Comparison of ENCODE assay signal across 8 cellular contexts in the genomic region with DNA sequence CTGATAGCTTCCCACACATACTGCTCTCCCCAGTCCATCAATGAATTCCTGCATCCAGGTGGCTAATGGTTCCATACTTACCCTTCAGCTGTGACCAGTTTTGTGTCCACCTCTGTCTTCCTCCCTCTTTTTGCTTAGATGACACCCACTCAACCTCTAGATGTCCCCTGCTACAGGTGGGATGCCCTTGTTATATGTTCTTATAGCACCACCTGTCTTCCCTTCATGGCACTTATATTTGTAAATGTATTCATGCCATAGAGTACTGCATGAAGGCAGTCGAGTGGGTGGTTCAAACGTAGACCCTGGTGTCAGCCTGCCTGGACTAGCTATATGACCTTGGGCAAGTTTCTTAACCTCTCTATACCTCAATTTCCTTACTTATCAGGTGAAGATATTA. TPM values are rescaled to one million over a fixed set of nuclear protein-coding genes. Genes with fewer than 3 reads are reported as not detected.
DNase-seq lines count a peak whose midpoint lies in the region; ATAC-seq and TF ChIP-seq lines count a peak whose summit lies in the region.

No MANE protein-coding gene starts in this region.

- H3K4me1 Mint-ChIP-seq in endodermal cell = peaks cover 12% of the 10 kb centered on the region

- H3K9me3 Mint-ChIP-seq in endodermal cell = peaks cover 23% of the 10 kb centered on the region

- TF ChIP-seq CTCF in endodermal cell (conservative IDR thresholded peaks at IDR 0.05) (peak; percentile 63), sigmoid colon (IDR thresholded peaks at IDR 0.05) (no peak), stomach (IDR thresholded peaks at IDR 0.05) (peak in 3 of 7 experiments; percentile 15 to 55 (median 20))

- no peak overlapping the region for H3K27ac ChIP-seq in endodermal cell (ENCODE audit: low read depth, low read length)
- H3K27ac ChIP-seq in sigmoid colon = no peak overlapping the region
- no peak overlapping the region for H3K27ac ChIP-seq in stomach

- TF ChIP-seq POLR2A in sigmoid colon (IDR thresholded peaks at IDR 0.05) = no peak
- TF ChIP-seq POLR2A in stomach (IDR thresholded peaks at IDR 0.05) = no peak

- intact Hi-C loops in sigmoid colon (cut with DNase I) (no loop called here), stomach (cut with DNase I; ENCODE audit: low total_unique reads) (loop anchor here (10.0 kb wide), 1 partner anchor 49 kb away; no protein-coding TSS in a partner anchor)

- H3K27me3 ChIP-seq in endodermal cell (ENCODE audit: control insufficient read depth, insufficient read depth, low read length, poor library complexity, severe bottlenecking) (no peaks in the 10 kb centered on the region), sigmoid colon (no peaks in the 10 kb centered on the region), stomach (no peaks in the 10 kb centered on the region)

- H3K27me3 Mint-ChIP-seq in endodermal cell (ENCODE audit: insufficient read depth) = no peaks in the 10 kb centered on the region

- DNase-seq in ELR (ENCODE audit: low read depth) = peak; percentile 41
- peak; percentile 53 to 81 for DNase-seq in Kasumi-1 (lab: John Stamatoyannopoulos, UW)
- no peak for DNase-seq in endodermal cell
- no peak for DNase-seq in sigmoid colon
- no peak for DNase-seq in middle frontal gyrus (ENCODE audit: extremely low spot score, low spot score)
- DNase-seq in retina = no peak
- DNase-seq in stomach = no peak

- no peak overlapping the region for H3K9ac ChIP-seq in endodermal cell (ENCODE audit: extremely low read depth, low read length, poor library complexity, severe bottlenecking)

- H3K36me3 ChIP-seq in endodermal cell (ENCODE audit: control insufficient read depth, insufficient read depth, low read length) (peaks cover 15% of the 10 kb centered on the region), sigmoid colon (no peaks in the 10 kb centered on the region), stomach (no peaks in the 10 kb centered on the region)

- peaks cover 19% of the 10 kb centered on the region for H3K36me3 Mint-ChIP-seq in endodermal cell (ENCODE audit: low read depth)

- no peak overlapping the region for H3K27ac Mint-ChIP-seq in endodermal cell

- H3K4me3 ChIP-seq in endodermal cell (ENCODE audit: low read length) (no peak overlapping the region), sigmoid colon (no peak overlapping the region), stomach (no peak overlapping the region)

- no peak overlapping the region for H3K4me3 Mint-ChIP-seq in endodermal cell

- H3K9me3 ChIP-seq in endodermal cell (ENCODE audit: control insufficient read depth, low read length) (peaks cover 44% of the 10 kb centered on the region), sigmoid colon (no peaks in the 10 kb centered on the region), stomach (no peaks in the 10 kb centered on the region)

- ATAC-seq in GM21423 (IDR thresholded peaks at IDR 0.05; ENCODE audit: unreplicated experiment) = peak; percentile 78

- no peaks in the 10 kb centered on the region for H3K4me1 ChIP-seq in endodermal cell (ENCODE audit: control insufficient read depth, insufficient read depth, low read length)
- H3K4me1 ChIP-seq in sigmoid colon = peaks cover 0 to 2% (median under 1%) of the 10 kb centered on the region in 4 donors
- H3K4me1 ChIP-seq in stomach = peaks cover 0 to 4% (median 2%) of the 10 kb centered on the region in 4 donors

- TF ChIP-seq EP300 in sigmoid colon (IDR thresholded peaks at IDR 0.05) (no peak), stomach (IDR thresholded peaks at IDR 0.05) (no peak)

- 89% methylated on average over 2 of the region's 2 CpGs; no CpG with 5 or more reads in 1 of the 2 experiments for WGBS in endodermal cell (ENCODE audit: insufficient coverage in 1 of 2, insufficient read length in 1 of 2), 2 experiments
- 27 to 46% methylated on average over 2 of the region's 2 CpGs for WGBS in sigmoid colon, 2 donors
- WGBS in stomach, 5 donors = 12 to 43% (median 32%) methylated on average over 2 of the region's 2 CpGs

RNA-seq across cellular contexts. Expression of gene USP46, which starts 6.5 kb away (rescaled TPM):
- total RNA-seq in endodermal cell (10 to 100 TPM; 42.0 to 42.9 TPM), sigmoid colon (1 to 10 TPM; 5.0 to 9.1 (median 6.0) TPM), stomach (10 to 100 TPM in 3 of 5 donors, 1 to 10 TPM in 2; 2.7 to 36.5 (median 24.8) TPM)
- 30.4 TPM for polyA plus RNA-seq in endodermal cell (2013, experiment 1 of 2)
- polyA plus RNA-seq in endodermal cell (2013, experiment 2 of 2) = 28.4 TPM
- polyA plus RNA-seq in sigmoid colon (1 to 10 TPM; 3.3 to 4.4 (median 4.2) TPM), stomach (1 to 10 TPM; 3.2 to 6.4 (median 5.8) TPM)

Comparison
In these comparisons a context has a peak if more than half of its experiments do, and no peak if none do; other contexts are left out.
1. DNase-seq: peak in ELR (single experiment) and Kasumi-1 (2 of 2); none in endodermal cell (single experiment), sigmoid colon (single experiment), middle frontal gyrus (single experiment), retina (single experiment) and stomach (single experiment).